Comparison of ENCODE assay signal across 1 cellular context in the genomic region with DNA sequence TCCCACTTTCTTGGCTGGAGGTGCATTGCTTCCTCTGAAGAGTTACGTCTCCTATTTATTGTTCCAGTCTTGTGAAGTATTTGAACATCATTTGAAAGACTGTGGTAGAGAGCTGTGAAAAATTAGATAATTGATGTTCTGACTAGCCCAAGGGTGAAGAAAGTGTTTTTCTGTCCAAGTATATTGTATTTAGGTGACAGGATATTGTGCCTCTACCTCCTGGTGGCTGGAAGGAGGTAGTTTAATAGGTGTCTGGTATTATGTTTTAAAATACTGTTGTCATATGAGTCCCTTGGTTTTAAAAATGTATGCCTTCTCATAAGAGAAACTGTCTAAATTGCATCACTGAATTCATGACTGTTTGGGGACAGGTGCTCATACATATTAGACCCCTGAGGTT.
TF ChIP-seq lines count a peak whose summit lies in the region.

No MANE protein-coding gene starts in this region.

TF ChIP-seq in GM12878, 131 proteins besides CTCF, POLR2A, EP300 and RAD21 (continued from another document):
- TF ChIP-seq, protein P1, sequence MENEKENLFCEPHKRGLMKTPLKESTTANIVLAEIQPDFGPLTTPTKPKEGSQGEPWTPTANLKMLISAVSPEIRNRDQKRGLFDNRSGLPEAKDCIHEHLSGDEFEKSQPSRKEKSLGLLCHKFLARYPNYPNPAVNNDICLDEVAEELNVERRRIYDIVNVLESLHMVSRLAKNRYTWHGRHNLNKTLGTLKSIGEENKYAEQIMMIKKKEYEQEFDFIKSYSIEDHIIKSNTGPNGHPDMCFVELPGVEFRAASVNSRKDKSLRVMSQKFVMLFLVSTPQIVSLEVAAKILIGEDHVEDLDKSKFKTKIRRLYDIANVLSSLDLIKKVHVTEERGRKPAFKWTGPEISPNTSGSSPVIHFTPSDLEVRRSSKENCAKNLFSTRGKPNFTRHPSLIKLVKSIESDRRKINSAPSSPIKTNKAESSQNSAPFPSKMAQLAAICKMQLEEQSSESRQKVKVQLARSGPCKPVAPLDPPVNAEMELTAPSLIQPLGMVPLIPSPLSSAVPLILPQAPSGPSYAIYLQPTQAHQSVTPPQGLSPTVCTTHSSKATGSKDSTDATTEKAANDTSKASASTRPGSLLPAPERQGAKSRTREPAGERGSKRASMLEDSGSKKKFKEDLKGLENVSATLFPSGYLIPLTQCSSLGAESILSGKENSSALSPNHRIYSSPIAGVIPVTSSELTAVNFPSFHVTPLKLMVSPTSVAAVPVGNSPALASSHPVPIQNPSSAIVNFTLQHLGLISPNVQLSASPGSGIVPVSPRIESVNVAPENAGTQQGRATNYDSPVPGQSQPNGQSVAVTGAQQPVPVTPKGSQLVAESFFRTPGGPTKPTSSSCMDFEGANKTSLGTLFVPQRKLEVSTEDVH (IDR thresholded peaks at IDR 0.05; ENCODE audit: low read depth, partially characterized antibody) = no peak
- TF ChIP-seq TARDBP (IDR thresholded peaks at IDR 0.05; ENCODE audit: borderline replicate concordance) (no peak), NR2F1 (conservative IDR thresholded peaks at IDR 0.05) (no peak), HDAC6 (IDR thresholded peaks at IDR 0.05; ENCODE audit: unreplicated experiment) (no peak), STAT1 (conservative IDR thresholded peaks at IDR 0.05) (no peak), RAD51 (IDR thresholded peaks at IDR 0.05) (no peak), PAX5 (IDR thresholded peaks at IDR 0.05; ENCODE audit: borderline replicate concordance, low read depth, low read length) (no peak), CHD1 (IDR thresholded peaks at IDR 0.05; ENCODE audit: low read depth, low read length) (no peak), IRF4 (IDR thresholded peaks at IDR 0.05; ENCODE audit: low read depth, low read length) (no peak), CBFB (IDR thresholded peaks at IDR 0.05; ENCODE audit: low read depth) (no peak), HCFC1 (IDR thresholded peaks at IDR 0.05; ENCODE audit: low read length) (no peak), MEF2B (IDR thresholded peaks at IDR 0.05; ENCODE audit: partially characterized antibody, poor library complexity, severe bottlenecking) (no peak), GATAD2B (conservative IDR thresholded peaks at IDR 0.05; ENCODE audit: low read depth) (no peak), BMI1 (IDR thresholded peaks at IDR 0.05; ENCODE audit: borderline replicate concordance) (no peak), ZNF384 (IDR thresholded peaks at IDR 0.05; ENCODE audit: borderline replicate concordance, low read depth, low read length) (no peak), ZNF622 (IDR thresholded peaks at IDR 0.05) (no peak)
- TF ChIP-seq, protein P2, sequence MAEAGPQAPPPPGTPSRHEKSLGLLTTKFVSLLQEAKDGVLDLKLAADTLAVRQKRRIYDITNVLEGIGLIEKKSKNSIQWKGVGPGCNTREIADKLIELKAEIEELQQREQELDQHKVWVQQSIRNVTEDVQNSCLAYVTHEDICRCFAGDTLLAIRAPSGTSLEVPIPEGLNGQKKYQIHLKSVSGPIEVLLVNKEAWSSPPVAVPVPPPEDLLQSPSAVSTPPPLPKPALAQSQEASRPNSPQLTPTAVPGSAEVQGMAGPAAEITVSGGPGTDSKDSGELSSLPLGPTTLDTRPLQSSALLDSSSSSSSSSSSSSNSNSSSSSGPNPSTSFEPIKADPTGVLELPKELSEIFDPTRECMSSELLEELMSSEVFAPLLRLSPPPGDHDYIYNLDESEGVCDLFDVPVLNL (IDR thresholded peaks at IDR 0.05; ENCODE audit: low read depth, low read length) = no peak
- TF ChIP-seq, protein P3, sequence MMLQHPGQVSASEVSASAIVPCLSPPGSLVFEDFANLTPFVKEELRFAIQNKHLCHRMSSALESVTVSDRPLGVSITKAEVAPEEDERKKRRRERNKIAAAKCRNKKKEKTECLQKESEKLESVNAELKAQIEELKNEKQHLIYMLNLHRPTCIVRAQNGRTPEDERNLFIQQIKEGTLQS (IDR thresholded peaks at IDR 0.05; ENCODE audit: borderline replicate concordance, extremely low read depth, low read depth, low read length) = no peak
TF ChIP-seq in GM12878: peak in this region for 0.
